Comparison of ENCODE assay signal across 16 cellular contexts in genomic region chr4:51894246-51894645, GRCh38. TPM values are rescaled to one million over a fixed set of nuclear protein-coding genes. Genes with fewer than 3 reads are reported as not detected.
A peak's percentile ranks its signal among the peaks of the same experiment; 100 is the strongest.
DNase-seq lines count a peak whose midpoint lies in the region; ATAC-seq and TF ChIP-seq lines count a peak whose summit lies in the region.
"Had no signal": no experiment of that assay in that cellular context is flagged by ENCODE, and none has a peak within 500 bp of the region (broad histone marks: within the 10 kb centered on the region; RNA-seq: fewer than 3 reads in every experiment).

No MANE protein-coding gene starts in this region.

- peak overlapping the region; percentile 55 for H3K4me2 ChIP-seq in Karpas-422 (ENCODE audit: low read depth, low read length, poor library complexity, severe bottlenecking)
- no peak overlapping the region for H3K4me2 ChIP-seq in mammary epithelial cell (ENCODE audit: insufficient read depth, low read depth, low read length)
- no peak overlapping the region for H3K4me2 ChIP-seq in mesenchymal stem cell (ENCODE audit: low read length, poor library complexity, severe bottlenecking)
- H3K4me2 ChIP-seq: BLaER1 had no signal

- no peak overlapping the region for H2AK5ac ChIP-seq in mesenchymal stem cell (ENCODE audit: low read length, severe bottlenecking)

- no TSS peak for BruUV-seq in mammary epithelial cell (replicated peaks; lab: Mats Ljungman, UMichigan)

- H3K27ac ChIP-seq in Karpas-422 (ENCODE audit: low read length) (peak overlapping the region; percentile 74), mammary epithelial cell (ENCODE audit: insufficient read depth, low read depth, low read length) (no peak overlapping the region), mesenchymal stem cell (ENCODE audit: low read length, poor library complexity, severe bottlenecking) (no peak overlapping the region)
- H3K27ac ChIP-seq: BLaER1, skin epidermis, upper lobe of right lung had no signal

- no peak overlapping the region for H3K23ac ChIP-seq in mesenchymal stem cell (ENCODE audit: low read length in 2 of 2)

- H4K8ac ChIP-seq in mesenchymal stem cell (ENCODE audit: low read length): no peak overlapping the region

- intact Hi-C loops in mammary epithelial cell (cut with micrococcal nuclease): loop anchor here (10.0 kb wide), 1 partner anchor 241 kb away; no protein-coding TSS in a partner anchor

- no peak overlapping the region for H4K91ac ChIP-seq in mesenchymal stem cell (ENCODE audit: low read length)

- CTCF ChIA-PET in mammary epithelial cell (lab: Charles Lee; ENCODE audit: low non-redundant PET): no interaction called here

- H3K14ac ChIP-seq in mesenchymal stem cell (ENCODE audit: low read length in 2 of 2): no peak overlapping the region

- no peaks in the 10 kb centered on the region for H3K27me3 ChIP-seq in Karpas-422 (ENCODE audit: low read length)
- no peaks in the 10 kb centered on the region for H3K27me3 ChIP-seq in mammary epithelial cell (ENCODE audit: insufficient read depth, low read length)
- H3K27me3 ChIP-seq in mesenchymal stem cell (ENCODE audit: control insufficient read depth in 1 of 2, insufficient read depth in 1 of 2, low read length in 2 of 2): no peaks in the 10 kb centered on the region
- H3K27me3 ChIP-seq: BLaER1, gastrocnemius medialis, upper lobe of right lung had no signal

- H2BK120ac ChIP-seq in mesenchymal stem cell (ENCODE audit: low read depth, low read length): no peak overlapping the region

- peaks cover 37% of the 10 kb centered on the region; the same call in 1 of the 2 replicates for H3K36me3 ChIP-seq in Karpas-422 (ENCODE audit: insufficient read depth, low read length)
- peaks cover 18% of the 10 kb centered on the region for H3K36me3 ChIP-seq in mammary epithelial cell (ENCODE audit: insufficient read depth, low read length)
- peaks cover 8 to 63% of the 10 kb centered on the region in 2 experiments for H3K36me3 ChIP-seq in mesenchymal stem cell (ENCODE audit: control insufficient read depth in 1 of 2, insufficient read depth in 2 of 2, low read depth in 1 of 2, low read length in 2 of 2)

- H4K20me1 ChIP-seq in Karpas-422 (ENCODE audit: insufficient read depth, low read depth, low read length) (no peaks in the 10 kb centered on the region), mammary epithelial cell (ENCODE audit: insufficient read depth, low read length) (no peaks in the 10 kb centered on the region)
- H4K20me1 ChIP-seq: BLaER1 had no signal

- no peak overlapping the region for H2BK12ac ChIP-seq in mesenchymal stem cell (ENCODE audit: low read length in 2 of 2)

- H3K4me3 ChIP-seq in Karpas-422 (ENCODE audit: low read length) (no peak overlapping the region; the same call in 1 of the 2 replicates), mammary epithelial cell (replicated peaks in 1 of 3; ENCODE audit: insufficient read depth in 1 of 3, low read depth in 2 of 3, low read length in 3 of 3) (no peak overlapping the region), mesenchymal stem cell (ENCODE audit: insufficient read depth in 1 of 2, low read depth in 1 of 2, low read length in 2 of 2) (no peak overlapping the region)
- H3K4me3 ChIP-seq: BLaER1, gastrocnemius medialis, skin epidermis, upper lobe of right lung had no signal

- in situ Hi-C loops in mammary epithelial cell (cut with MboI; ENCODE audit: low sequenced_read_pairs in 2 of 2): loop anchor here in 1 of 2 donors (10.0 kb wide), 1 partner anchor 131 kb away; the partner anchor contains the start of gene LRRC66

- H3K18ac ChIP-seq in mesenchymal stem cell (ENCODE audit: low read depth in 1 of 2, low read length in 2 of 2): no peak overlapping the region

- H2AFZ ChIP-seq in Karpas-422 (ENCODE audit: low read length) (no peak overlapping the region), mammary epithelial cell (ENCODE audit: low read depth, low read length) (no peak overlapping the region), mesenchymal stem cell (ENCODE audit: low read depth, low read length) (no peak overlapping the region)

- H3K79me2 ChIP-seq in Karpas-422 (ENCODE audit: low read length) (peaks cover 27% of the 10 kb centered on the region), mammary epithelial cell (ENCODE audit: insufficient read depth, low read length) (no peaks in the 10 kb centered on the region)

- no peak for ATAC-seq in HG03457 (IDR thresholded peaks at IDR 0.05; ENCODE audit: unreplicated experiment)
- ATAC-seq: activated T-cell treated with anti-CD3 and anti-CD28 coated beads, Interleukin-2, amount 50 U/mL, for 72 hours; HCT116; stimulated activated memory B cell treated with anti-CD40 and anti-IgM and Interleukin-4, amounts not matched to agents 10 μg/mL and 1 μg/mL and 100 μg/mL, for 72 hours; upper lobe of right lung had no signal

- H3K9me2 ChIP-seq in Karpas-422 (replicated peaks; ENCODE audit: insufficient read depth, low read length): no peaks in the 10 kb centered on the region

- H3K4ac ChIP-seq in mesenchymal stem cell (ENCODE audit: low read depth in 1 of 2, low read length in 2 of 2): no peak overlapping the region

- no peaks in the 10 kb centered on the region for H3K9me3 ChIP-seq in Karpas-422 (ENCODE audit: low read length)
- no peaks in the 10 kb centered on the region for H3K9me3 ChIP-seq in mammary epithelial cell (replicated peaks; ENCODE audit: insufficient read depth, low read length)
- H3K9me3 ChIP-seq in mesenchymal stem cell (ENCODE audit: control insufficient read depth, low read length): no peaks in the 10 kb centered on the region
- H3K9me3 ChIP-seq: BLaER1, gastrocnemius medialis, upper lobe of right lung had no signal

- H2BK5ac ChIP-seq in mesenchymal stem cell (ENCODE audit: low read depth, low read length, poor library complexity, severe bottlenecking): no peak overlapping the region

- H3K9ac ChIP-seq in Karpas-422 (ENCODE audit: low read length) (0 out of 2 replicates have a peak overlapping the region, but pooled peaks have one; percentile 11), mammary epithelial cell (ENCODE audit: insufficient read depth, low read length) (no peak overlapping the region), mesenchymal stem cell (ENCODE audit: low read length) (peak overlapping the region; percentile 34)
- H3K9ac ChIP-seq: BLaER1 had no signal

- H3K4me1 ChIP-seq in Karpas-422 (ENCODE audit: low read length): peaks cover 50% of the 10 kb centered on the region
- H3K4me1 ChIP-seq in mammary epithelial cell (ENCODE audit: insufficient read depth, low read length): no peaks in the 10 kb centered on the region
- no peaks in the 10 kb centered on the region for H3K4me1 ChIP-seq in mesenchymal stem cell (ENCODE audit: control insufficient read depth, insufficient read depth, low read depth, low read length)
- H3K4me1 ChIP-seq: upper lobe of right lung had no signal

- H3K79me1 ChIP-seq in mesenchymal stem cell (replicated peaks; ENCODE audit: low read length, poor library complexity, severe bottlenecking): peaks cover 11% of the 10 kb centered on the region

- dilution Hi-C loops in mammary epithelial cell (cut with HindIII; ENCODE audit: low sequenced_read_pairs): no loop called here

- no peak overlapping the region for H2BK15ac ChIP-seq in mesenchymal stem cell (ENCODE audit: low read depth, poor library complexity, severe bottlenecking)

- DNase-seq in COLO829 (ENCODE audit: low spot score) (peak; percentile 70), Karpas-422 (peak; percentile 62), mammary epithelial cell (peak; percentile 2), mesenchymal stem cell (no peak), NCI-H524 treated with DMSO at 0.1 percent for 48 hours (lab: John Stamatoyannopoulos, UW) (no peak), activated gamma-delta T cell treated with Interleukin-2 at 50 U/mL for 16 hours (no peak)
- DNase-seq: activated CD4-positive, alpha-beta T cell treated with anti-CD3 and anti-CD28 coated beads, Interleukin-2, amount 50 U/mL, for 1 hour; activated T-cell treated with anti-CD3 and anti-CD28 coated beads, Interleukin-2, amount 50 U/mL, for 72 hours; gastrocnemius medialis; NCI-H1436; upper lobe of right lung had no signal

- no peak for TF ChIP-seq CTCF in mammary epithelial cell (conservative IDR thresholded peaks at IDR 0.05 in 1 of 2, IDR thresholded peaks at IDR 0.05 in 1 of 2; ENCODE audit: extremely low read depth in 1 of 2, insufficient read depth in 1 of 2, low read depth in 1 of 2, low read length in 2 of 2)

RNA-seq across cellular contexts. Expression of gene DCUN1D4, which starts 51.3 kb away (rescaled TPM):
- total RNA-seq in Karpas-422 (2014; rRNA removed; shearing (Covaris generic); ENCODE audit: low replicate concordance): 23.8 and 78.6 TPM in 2 replicates
- total RNA-seq in mammary epithelial cell: 10 to 100 TPM; 43.5 to 66.5 TPM
- 40.7 TPM for polyA plus RNA-seq in mammary epithelial cell
- 173 TPM for polyA minus RNA-seq in mammary epithelial cell
- 20.4 TPM for polyA plus RNA-seq in mesenchymal stem cell (2013, experiment 1 of 2)
- 21.4 TPM for polyA plus RNA-seq in mesenchymal stem cell (2013, experiment 2 of 2)

Comparison
In these comparisons a context has a peak if more than half of its experiments do, and no peak if none do; other contexts are left out.
1. DNase-seq: peak in COLO829 (single experiment), Karpas-422 (single experiment) and mammary epithelial cell (single experiment); none in mesenchymal stem cell (single experiment), NCI-H524 treated with DMSO at 0.1 percent for 48 hours (single experiment) and activated gamma-delta T cell treated with Interleukin-2 at 50 U/mL for 16 hours (single experiment).